ENCODE assay signal across 27 cellular contexts in the genomic region with DNA sequence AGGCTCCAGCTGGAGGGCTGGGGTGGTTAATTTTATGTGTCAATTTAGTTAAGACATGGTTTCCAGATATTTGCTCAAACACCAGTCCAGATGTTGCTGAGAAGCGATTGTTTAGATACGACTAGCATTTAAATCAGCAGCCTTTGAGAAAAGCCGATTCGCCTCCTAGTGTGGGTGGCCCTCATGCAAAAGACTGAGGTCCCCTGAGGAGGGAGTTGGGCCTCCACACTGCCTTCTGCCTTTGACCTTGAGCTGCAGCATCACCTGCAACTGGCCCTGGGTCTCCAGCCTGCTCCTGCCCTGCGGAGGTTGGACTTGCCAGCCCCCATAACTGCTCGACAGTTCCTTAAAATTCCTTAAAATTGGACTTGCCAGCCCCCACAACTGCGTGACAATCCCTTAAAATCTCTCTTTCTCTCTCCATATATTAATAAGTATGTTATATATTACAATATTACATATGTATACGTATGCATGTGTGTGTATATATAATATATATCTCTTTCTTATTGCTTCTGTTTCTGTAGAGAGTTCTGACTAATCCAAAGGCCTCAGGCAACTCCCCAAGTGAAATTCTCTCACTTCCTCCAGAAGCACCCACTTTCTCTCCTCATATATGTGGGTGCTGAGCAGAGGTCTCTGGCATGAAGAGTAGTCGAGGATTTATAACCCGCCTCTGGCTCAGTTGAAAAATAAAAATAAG. TPM values are rescaled to one million over a fixed set of nuclear protein-coding genes. Genes with fewer than 3 reads are reported as not detected.
A peak's percentile ranks its signal among the peaks of the same experiment; 100 is the strongest.
DNase-seq lines count a peak whose midpoint lies in the region; ATAC-seq, FAIRE-seq and TF ChIP-seq lines count a peak whose summit lies in the region.
"Had no signal": no experiment of that assay in that cellular context is flagged by ENCODE, and none has a peak within 500 bp of the region (broad histone marks: within the 10 kb centered on the region; RNA-seq: fewer than 3 reads in every experiment).

No MANE protein-coding gene starts in this region.

- H3K4me1 ChIP-seq in kidney (ENCODE audit: control insufficient read depth in 1 of 2, insufficient read depth in 1 of 2, low read depth in 1 of 2, low read length in 2 of 2) (no peaks in the 10 kb centered on the region), skeletal muscle satellite cell (ENCODE audit: control insufficient read depth, insufficient read depth, low read length) (peaks cover 48% of the 10 kb centered on the region)
- H3K4me1 ChIP-seq: A549, colonic mucosa had no signal

- ATAC-seq in GM18861 (IDR thresholded peaks at IDR 0.05; ENCODE audit: unreplicated experiment) (no peak), GM19463 (IDR thresholded peaks at IDR 0.05; ENCODE audit: unreplicated experiment) (no peak), SK-N-SH treated with all-trans-retinoic acid at 6 μM for 48 hours (no peak)
- ATAC-seq: A549; effector memory CD8-positive, alpha-beta T cell; Panc1; right cardiac atrium; T-cell had no signal

- intact Hi-C loops in kidney (cut with DNase I) = no loop called here

- H3K9ac ChIP-seq in kidney (ENCODE audit: low read length in 2 of 2) (no peak overlapping the region), skeletal muscle satellite cell (ENCODE audit: low read depth, low read length) (peak overlapping the region; percentile 38)

- no peak overlapping the region for H3K4me2 ChIP-seq in skeletal muscle satellite cell (ENCODE audit: low read length)
- H3K4me2 ChIP-seq: A549 had no signal

- no peak overlapping the region for H3K4me3 ChIP-seq in kidney (ENCODE audit: low read length in 2 of 2)
- no peak overlapping the region for H3K4me3 ChIP-seq in skeletal muscle satellite cell (ENCODE audit: low read length)
- H3K4me3 ChIP-seq: A549, colonic mucosa, esophagus squamous epithelium, suprapubic skin had no signal

- FAIRE-seq in kidney (lab: Jason Lieb, UNC) = no peak
- FAIRE-seq: A549, keratinocyte, TTC549 had no signal

- H3K36me3 ChIP-seq in kidney (ENCODE audit: control insufficient read depth in 1 of 2, insufficient read depth in 2 of 2, low read length in 2 of 2) (no peaks in the 10 kb centered on the region), skeletal muscle satellite cell (ENCODE audit: insufficient read depth, low read length) (no peaks in the 10 kb centered on the region)
- H3K36me3 ChIP-seq: colonic mucosa, esophagus squamous epithelium, suprapubic skin had no signal

- H3K27me3 ChIP-seq in skeletal muscle satellite cell (ENCODE audit: control insufficient read depth, insufficient read depth, low read length) = no peaks in the 10 kb centered on the region
- H3K27me3 ChIP-seq: colonic mucosa, esophagus squamous epithelium, suprapubic skin had no signal

- H3K9me3 ChIP-seq in kidney (ENCODE audit: control insufficient read depth in 1 of 2, low read length in 2 of 2) (no peaks in the 10 kb centered on the region), skeletal muscle satellite cell (replicated peaks; ENCODE audit: low read length) (no peaks in the 10 kb centered on the region)
- H3K9me3 ChIP-seq: A549, colonic mucosa, esophagus squamous epithelium, suprapubic skin had no signal

- no peak overlapping the region for H3K27ac ChIP-seq in kidney (ENCODE audit: low read depth in 2 of 2, low read length in 2 of 2)
- H3K27ac ChIP-seq: A549, colonic mucosa, esophagus squamous epithelium, suprapubic skin had no signal

- TF ChIP-seq CTCF in kidney (IDR thresholded peaks at IDR 0.05; ENCODE audit: borderline replicate concordance, extremely low read depth, insufficient read depth) = no peak

- DNase-seq in activated effector memory CD4-positive, alpha-beta T cell treated with anti-CD3 and anti-CD28 coated beads, Interleukin-2, amount 50 U/mL, for 16 hours = peak; percentile 45
- DNase-seq in activated effector memory CD4-positive, alpha-beta T cell treated with Interleukin-2 at 50 U/mL for 16 hours = no peak
- DNase-seq in kidney (peak; percentile 31), retina (no peak)
- DNase-seq: activated CD4-positive, alpha-beta T cell treated with anti-CD3 and anti-CD28 coated beads for 1 hour; activated gamma-delta T cell treated with Interleukin-2 at 50 U/mL for 16 hours; Calu3; effector memory CD8-positive, alpha-beta T cell; esophagus squamous epithelium; naive B cell; NCI-H1105; NCI-H2081 treated with DMSO at 0.1 percent for 48 hours; NK-92 treated with Interleukin-12 subunit alpha and Interleukin-12 subunit beta, amount 100 ng/mL, for 24 hours; right cardiac atrium; SIG-M5; T-cell had no signal

TF ChIP-seq in SK-N-SH treated with all-trans-retinoic acid at 6 μM for 48 hours, 23 proteins besides CTCF, POLR2A, EP300 and RAD21:
- TF ChIP-seq OSR1 (CRISPR knock-in tag; IDR thresholded peaks at IDR 0.05) = no peak
TF ChIP-seq in SK-N-SH treated with all-trans-retinoic acid at 6 μM for 48 hours: peak in this region for 0.

RNA-seq across cellular contexts. Expression of a gene that starts 14.4 kb away (rescaled TPM):
- 4.6 TPM for total RNA-seq in kidney
- 0.71 TPM for polyA plus RNA-seq in kidney (ENCODE audit: insufficient read depth, low read depth, low replicate concordance)
- total RNA-seq in skeletal muscle satellite cell (2012; rRNA removed) = 0.22 and 0.25 TPM in 2 replicates
- total RNA-seq: Daoy had no signal
- polyA plus RNA-seq: keratinocyte had no signal

Comparison
In these comparisons a context has a peak if more than half of its experiments do, and no peak if none do; other contexts are left out.
1. DNase-seq: peak in activated effector memory CD4-positive, alpha-beta T cell treated with anti-CD3 and anti-CD28 coated beads, Interleukin-2, amount 50 U/mL, for 16 hours (single experiment) and kidney (single experiment); none in activated effector memory CD4-positive, alpha-beta T cell treated with Interleukin-2 at 50 U/mL for 16 hours (single experiment) and retina (single experiment).